In genomic region chrX:107826286-107827136, GRCh38 we compare ENCODE assay signal across 1 cellular context.
TF ChIP-seq lines count a peak whose summit lies in the region.

No MANE protein-coding gene starts in this region.

TF ChIP-seq in GM23338, 12 proteins besides CTCF, POLR2A, EP300 and RAD21 (continued from another document):
- no peak for TF ChIP-seq REST (IDR thresholded peaks at IDR 0.05; ENCODE audit: unreplicated experiment)
- no peak for TF ChIP-seq STAT1 (IDR thresholded peaks at IDR 0.05; ENCODE audit: unreplicated experiment)
- TF ChIP-seq EZH2 (IDR thresholded peaks at IDR 0.05; ENCODE audit: low read depth, unreplicated experiment), result no peak
